In the genomic region with DNA sequence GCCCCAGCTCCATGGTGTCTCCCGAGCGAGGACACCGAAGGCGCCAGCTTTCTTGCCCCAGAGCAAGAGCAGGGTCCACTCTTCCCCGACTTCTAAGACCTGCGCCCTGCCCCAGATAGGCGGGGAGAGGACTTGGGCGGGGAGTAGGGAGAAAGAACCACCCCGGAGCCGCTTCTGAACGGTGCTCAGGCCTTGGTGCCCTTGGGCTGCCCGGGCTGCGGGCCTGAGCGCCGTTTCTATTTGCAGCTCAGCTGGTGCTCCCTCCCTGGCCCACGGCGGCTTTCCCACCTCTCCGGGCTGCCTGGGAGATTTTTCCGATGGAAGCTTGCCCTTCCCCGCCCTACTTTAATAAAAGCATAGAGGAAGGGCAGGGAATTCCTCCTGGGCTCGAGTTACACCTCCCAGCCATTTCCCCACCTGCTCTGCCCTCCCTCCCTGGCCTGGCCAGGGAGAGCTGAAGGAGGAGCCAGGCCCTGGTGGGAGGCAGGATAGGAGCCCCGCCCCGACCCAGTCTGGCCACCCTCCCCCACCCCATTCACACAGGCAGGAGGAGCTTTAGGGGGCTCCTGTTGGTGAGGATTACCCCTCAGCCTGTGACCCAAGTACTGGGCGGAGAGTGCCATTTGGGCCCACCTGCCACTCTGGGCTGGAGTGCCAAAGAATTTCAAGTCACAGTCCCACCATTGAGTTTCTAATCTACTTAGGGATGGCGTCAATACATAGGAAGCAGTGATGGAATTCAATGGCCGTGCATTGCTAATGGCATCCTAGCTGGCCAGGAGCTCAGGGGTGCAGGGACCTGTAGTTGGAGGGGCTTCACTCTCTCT, we compare ENCODE assay signal across 8 cellular contexts. TPM values are rescaled to one million over a fixed set of nuclear protein-coding genes. Genes with fewer than 3 reads are reported as not detected.
DNase-seq lines count a peak whose midpoint lies in the region; ATAC-seq, FAIRE-seq and TF ChIP-seq lines count a peak whose summit lies in the region.

No MANE protein-coding gene starts in this region.

- peak overlapping the region in 1 of 2 experiments; percentile 19 for H3K18ac ChIP-seq in mesenchymal stem cell (ENCODE audit: low read depth in 1 of 2, low read length in 2 of 2)

- FAIRE-seq in GM12892 (lab: Jason Lieb, UNC) = no peak

- H3K36me3 ChIP-seq in duodenal mucosa (ENCODE audit: control insufficient read depth in 1 of 2, insufficient read depth in 2 of 2, low read length in 2 of 2) (no peaks in the 10 kb centered on the region), mesenchymal stem cell (ENCODE audit: control insufficient read depth in 1 of 2, insufficient read depth in 2 of 2, low read depth in 1 of 2, low read length in 2 of 2) (peaks cover 0 to 11% of the 10 kb centered on the region in 2 experiments)

- H3K4me3 ChIP-seq in duodenal mucosa (ENCODE audit: low read depth in 1 of 2, low read length in 2 of 2) (peak overlapping the region; percentile 82 to 83), mesenchymal stem cell (ENCODE audit: insufficient read depth in 1 of 2, low read depth in 1 of 2, low read length in 2 of 2) (peak overlapping the region; percentile 72 to 78)

- in situ Hi-C loops in GM13977 (cut with MboI; ENCODE audit: low pct_unique_long_range_greater_than_20kb, low sequenced_read_pairs, unreplicated experiment) = no loop called here

- no peak overlapping the region for H2BK12ac ChIP-seq in mesenchymal stem cell (ENCODE audit: low read length in 2 of 2)

- peak overlapping the region; percentile 16 for H3K27ac ChIP-seq in duodenal mucosa (ENCODE audit: low read depth, low read length)
- H3K27ac ChIP-seq in mesenchymal stem cell (ENCODE audit: low read length, poor library complexity, severe bottlenecking) = no peak overlapping the region

- H4K8ac ChIP-seq in mesenchymal stem cell (ENCODE audit: low read length) = no peak overlapping the region

- no peak overlapping the region for H2BK5ac ChIP-seq in mesenchymal stem cell (ENCODE audit: low read depth, low read length, poor library complexity, severe bottlenecking)

- H2BK120ac ChIP-seq in mesenchymal stem cell (ENCODE audit: low read depth, low read length) = no peak overlapping the region

- no peak overlapping the region for H3K4ac ChIP-seq in mesenchymal stem cell (ENCODE audit: low read depth in 1 of 2, low read length in 2 of 2)

- H3K27me3 ChIP-seq in duodenal mucosa (ENCODE audit: control insufficient read depth in 1 of 2, insufficient read depth in 2 of 2, low read length in 2 of 2) (no peaks in the 10 kb centered on the region), mesenchymal stem cell (ENCODE audit: control insufficient read depth in 1 of 2, insufficient read depth in 1 of 2, low read length in 2 of 2) (peaks cover 35 to 40% of the 10 kb centered on the region in 2 experiments)

- no peaks in the 10 kb centered on the region for H3K9me3 ChIP-seq in duodenal mucosa (ENCODE audit: control insufficient read depth in 1 of 2, low read length in 2 of 2)
- H3K9me3 ChIP-seq in mesenchymal stem cell (ENCODE audit: control insufficient read depth, low read length) = no peaks in the 10 kb centered on the region

- H2AK5ac ChIP-seq in mesenchymal stem cell (ENCODE audit: low read length, severe bottlenecking) = no peak overlapping the region

- H2AFZ ChIP-seq in mesenchymal stem cell (ENCODE audit: low read depth, low read length) = no peak overlapping the region

- no peak for TF ChIP-seq POLR2A in GM12892 (IDR thresholded peaks at IDR 0.05; ENCODE audit: low read depth, low read length)

- ATAC-seq in HG02840 (IDR thresholded peaks at IDR 0.05; ENCODE audit: low FRiP score, unreplicated experiment) (no peak), HG03565 (IDR thresholded peaks at IDR 0.05; ENCODE audit: unreplicated experiment) (no peak)

- peaks cover 9% of the 10 kb centered on the region for H3K79me1 ChIP-seq in mesenchymal stem cell (replicated peaks; ENCODE audit: low read length, poor library complexity, severe bottlenecking)

- WGBS in mesenchymal stem cell = 15% methylated on average over 12 of the region's 26 CpGs

- H2BK15ac ChIP-seq in mesenchymal stem cell (ENCODE audit: low read depth, poor library complexity, severe bottlenecking) = no peak overlapping the region

- H3K9ac ChIP-seq in duodenal mucosa (ENCODE audit: low read depth in 1 of 2, low read length in 2 of 2) = peak overlapping the region; percentile 59 to 82
- H3K9ac ChIP-seq in mesenchymal stem cell (ENCODE audit: low read length) = peak overlapping the region; percentile 32

- DNase-seq in AG08395 (ENCODE audit: low spot score) (peak; percentile 22), LoVo (ENCODE audit: low spot score) (peak; percentile 37), mesenchymal stem cell (peak; percentile 42), GM12892 (ENCODE audit: insufficient read length) (no peak), GM13977 (ENCODE audit: low spot score) (no peak)

- H3K23ac ChIP-seq in mesenchymal stem cell (ENCODE audit: low read length in 2 of 2) = peak overlapping the region in 1 of 2 experiments; percentile 84

- H3K4me1 ChIP-seq in duodenal mucosa (ENCODE audit: control insufficient read depth in 1 of 2, insufficient read depth in 2 of 2, low read length in 2 of 2) (peaks cover 63 to 71% of the 10 kb centered on the region in 2 donors), mesenchymal stem cell (ENCODE audit: control insufficient read depth, insufficient read depth, low read depth, low read length) (peaks cover 46% of the 10 kb centered on the region)

- H4K91ac ChIP-seq in mesenchymal stem cell (ENCODE audit: low read length) = no peak overlapping the region

- no peak for TF ChIP-seq CTCF in GM13977 (IDR thresholded peaks at IDR 0.05; ENCODE audit: extremely low read depth, insufficient read depth, missing control alignments)

- peak overlapping the region; percentile 87 for H3K4me2 ChIP-seq in mesenchymal stem cell (ENCODE audit: low read length, poor library complexity, severe bottlenecking)

- H3K14ac ChIP-seq in mesenchymal stem cell (ENCODE audit: low read length in 2 of 2) = no peak overlapping the region

RNA-seq across cellular contexts. Expression of gene MMP15, which starts 2.0 kb away (rescaled TPM):
- 13.9 TPM for polyA plus RNA-seq in mesenchymal stem cell (2013, experiment 1 of 2)
- 13.9 TPM for polyA plus RNA-seq in mesenchymal stem cell (2013, experiment 2 of 2)
- not detected for polyA plus RNA-seq in GM12892 (2012; ENCODE audit: missing spikeins)

RNA-seq across cellular contexts. Expression of gene USB1, which starts 26.3 kb away (rescaled TPM):
- polyA plus RNA-seq in mesenchymal stem cell (2013, experiment 1 of 2) = 37.7 TPM
- polyA plus RNA-seq in mesenchymal stem cell (2013, experiment 2 of 2) = 38.4 TPM
- 15.5 TPM for polyA plus RNA-seq in GM12892 (2012; ENCODE audit: missing spikeins)

RNA-seq across cellular contexts. Expression of gene ZNF319, which starts 27.1 kb away (rescaled TPM):
- 10.0 TPM for polyA plus RNA-seq in mesenchymal stem cell (2013, experiment 1 of 2)
- polyA plus RNA-seq in mesenchymal stem cell (2013, experiment 2 of 2) = 10.1 TPM
- 1.4 TPM for polyA plus RNA-seq in GM12892 (2012; ENCODE audit: missing spikeins)

RNA-seq across cellular contexts. Expression of gene CNGB1, which starts 56.6 kb away (rescaled TPM):
- polyA plus RNA-seq in mesenchymal stem cell (2013, experiment 1 of 2) = not detected
- 0.01 TPM for polyA plus RNA-seq in mesenchymal stem cell (2013, experiment 2 of 2)
- not detected for polyA plus RNA-seq in GM12892 (2012; ENCODE audit: missing spikeins)

Comparison
In these comparisons a context has a peak if more than half of its experiments do, and no peak if none do; other contexts are left out.
1. DNase-seq: peak in AG08395 (single experiment), LoVo (single experiment) and mesenchymal stem cell (single experiment); none in GM12892 (single experiment) and GM13977 (single experiment).